11 cellular contexts compared by ENCODE assay signal in genomic region chr19:4580021-4580901, GRCh38. TPM values are rescaled to one million over a fixed set of nuclear protein-coding genes. Genes with fewer than 3 reads are reported as not detected.
DNase-seq lines count a peak whose midpoint lies in the region; ATAC-seq, FAIRE-seq and TF ChIP-seq lines count a peak whose summit lies in the region.
"Had no signal": no experiment of that assay in that cellular context is flagged by ENCODE, and none has a peak within 500 bp of the region (broad histone marks: within the 10 kb centered on the region; RNA-seq: fewer than 3 reads in every experiment).

No MANE protein-coding gene starts in this region.

- H2BK15ac ChIP-seq in mesendoderm (replicated peaks; ENCODE audit: low read depth): no peak overlapping the region

- peak overlapping the region; percentile 12 for H3K27ac ChIP-seq in left ventricle myocardium inferior (replicated peaks)
- H3K27ac ChIP-seq in mesendoderm (ENCODE audit: low read depth, low read length): no peak overlapping the region
- peak overlapping the region; percentile 38 for H3K27ac ChIP-seq in vagina

- peaks cover 34% of the 10 kb centered on the region for H3K4me1 ChIP-seq in left ventricle myocardium inferior
- H3K4me1 ChIP-seq in mesendoderm (ENCODE audit: control insufficient read depth, low read depth, low read length): peaks cover 3% of the 10 kb centered on the region
- H3K4me1 ChIP-seq in vagina: peaks cover 23% of the 10 kb centered on the region

- ATAC-seq in Right ventricle myocardium superior (ENCODE audit: poor library complexity): no peak

- H3K4ac ChIP-seq in mesendoderm (ENCODE audit: low read depth, low read length): no peak overlapping the region

- H2BK120ac ChIP-seq in mesendoderm (ENCODE audit: low read depth, low read length): no peak overlapping the region

- no peaks in the 10 kb centered on the region for H3K79me1 ChIP-seq in mesendoderm (ENCODE audit: low read length)

- H2BK5ac ChIP-seq in mesendoderm (ENCODE audit: low read length): no peak overlapping the region

- peak overlapping the region; percentile 57 for H3K9ac ChIP-seq in mesendoderm (ENCODE audit: low read length)

- no peaks in the 10 kb centered on the region for H3K79me2 ChIP-seq in mesendoderm (ENCODE audit: control insufficient read depth, insufficient read depth, low read length)

- no peak for TF ChIP-seq CTCF in left ventricle myocardium inferior (IDR thresholded peaks at IDR 0.05; ENCODE audit: borderline replicate concordance)
- peak; percentile 29 for TF ChIP-seq CTCF in bronchial epithelial cell (IDR thresholded peaks at IDR 0.05; ENCODE audit: insufficient read depth, low read length, severe bottlenecking)
- TF ChIP-seq CTCF in vagina (IDR thresholded peaks at IDR 0.05): no peak

- H3K18ac ChIP-seq in mesendoderm (ENCODE audit: low read length): peak overlapping the region; percentile 54

- H4K5ac ChIP-seq in mesendoderm (ENCODE audit: low read length): no peak overlapping the region

- H2AK5ac ChIP-seq in mesendoderm (ENCODE audit: low read length): no peak overlapping the region

- intact Hi-C loops in left ventricle myocardium inferior (cut with micrococcal nuclease) (no loop called here), Right ventricle myocardium superior (cut with DNase I) (no loop called here), vagina (cut with DNase I) (no loop called here)

- no peak for FAIRE-seq in bronchial epithelial cell (lab: Jason Lieb, UNC)
- FAIRE-seq: islet of Langerhans had no signal

- peak overlapping the region; percentile 61 for H3K4me3 ChIP-seq in left ventricle myocardium inferior
- no peak overlapping the region for H3K4me3 ChIP-seq in bronchial epithelial cell (ENCODE audit: low read depth, low read length)
- H3K4me3 ChIP-seq in mesendoderm (ENCODE audit: low read length): no peak overlapping the region
- H3K4me3 ChIP-seq in vagina: peak overlapping the region; percentile 42 to 45

- H3K36me3 ChIP-seq in left ventricle myocardium inferior: no peaks in the 10 kb centered on the region
- no peaks in the 10 kb centered on the region for H3K36me3 ChIP-seq in bronchial epithelial cell (ENCODE audit: control insufficient read depth, insufficient read depth, low read length)
- no peaks in the 10 kb centered on the region for H3K36me3 ChIP-seq in mesendoderm (ENCODE audit: control insufficient read depth, insufficient read depth, low read length)
- no peaks in the 10 kb centered on the region for H3K36me3 ChIP-seq in vagina

- no peak for TF ChIP-seq POLR2A in vagina (IDR thresholded peaks at IDR 0.05)

- H3K9me3 ChIP-seq in left ventricle myocardium inferior (replicated peaks) (no peaks in the 10 kb centered on the region), vagina (no peaks in the 10 kb centered on the region)

- WGBS in mesendoderm (ENCODE audit: extremely low coverage, insufficient coverage, low lambda C conversion rate): no CpG with 5 or more reads among the region's 50 CpGs

- DNase-seq in left ventricle myocardium inferior (no peak), Right ventricle myocardium superior (no peak), bronchial epithelial cell (ENCODE audit: low read depth) (no peak), mesendoderm (no peak), vagina (ENCODE audit: extremely low spot score in 2 of 2) (no peak), NCI-H2107 treated with DMSO at 0.1 percent for 48 hours (lab: John Stamatoyannopoulos, UW; ENCODE audit: unreplicated experiment) (no peak)
- DNase-seq in stimulated activated CD4-positive, alpha-beta T cell treated with anti-CD3 and anti-CD28 coated beads, Interleukin-1b, Interleukin-23, amount 100 ng/mL, for 48 hours: no peak
- no peak for DNase-seq in stimulated activated CD4-positive, alpha-beta T cell treated with anti-CD3 and anti-CD28 coated beads, Interleukin-15, amount 100 ng/mL, for 24 hours
- DNase-seq: NCI-H2081 treated with DMSO at 0.1 percent for 48 hours, retina had no signal

- peak overlapping the region; percentile 82 for H3K56ac ChIP-seq in mesendoderm (ENCODE audit: low read length)

- no peak overlapping the region for H3K23ac ChIP-seq in mesendoderm (ENCODE audit: low read length)

- H3K27me3 ChIP-seq in left ventricle myocardium inferior (ENCODE audit: low read depth): peaks cover 81% of the 10 kb centered on the region
- H3K27me3 ChIP-seq in bronchial epithelial cell (ENCODE audit: control insufficient read depth, insufficient read depth, low read length): peaks cover 34% of the 10 kb centered on the region
- H3K27me3 ChIP-seq in mesendoderm (ENCODE audit: insufficient read depth, low read length, poor library complexity): no peaks in the 10 kb centered on the region
- no peaks in the 10 kb centered on the region for H3K27me3 ChIP-seq in vagina

- H4K8ac ChIP-seq in mesendoderm (ENCODE audit: low read depth, low read length): no peak overlapping the region

- peak overlapping the region; percentile 42 for H3K4me2 ChIP-seq in mesendoderm (ENCODE audit: low read length)

RNA-seq across cellular contexts. Expression of gene SEMA6B, which starts 20.8 kb away (rescaled TPM):
- total RNA-seq in left ventricle myocardium inferior: 7.2 TPM
- 15.0 TPM for total RNA-seq in Right ventricle myocardium superior
- under 0.01 TPM in 1 of 2 replicates, not detected in the other for total RNA-seq in bronchial epithelial cell
- polyA plus RNA-seq in mesendoderm (2013, experiment 1 of 2): 6.6 TPM
- polyA plus RNA-seq in mesendoderm (2013, experiment 2 of 2): 6.7 TPM
- total RNA-seq in vagina: 8.3 TPM

RNA-seq across cellular contexts. Expression of gene LRG1, which starts 40.4 kb away (rescaled TPM):
- total RNA-seq in left ventricle myocardium inferior (0.41 TPM), Right ventricle myocardium superior (0.22 TPM), bronchial epithelial cell (0.38 and 1.1 TPM in 2 replicates), vagina (6.9 TPM)
- 0.59 TPM for polyA plus RNA-seq in mesendoderm (2013, experiment 1 of 2)
- 0.42 TPM for polyA plus RNA-seq in mesendoderm (2013, experiment 2 of 2)

RNA-seq across cellular contexts. Expression of gene PLIN5, which starts 45.2 kb away (rescaled TPM):
- total RNA-seq in left ventricle myocardium inferior (73.5 TPM), Right ventricle myocardium superior (64.6 TPM), bronchial epithelial cell (under 0.01 TPM in 1 of 2 replicates, not detected in the other), vagina (8.8 TPM)
- 0.14 TPM for polyA plus RNA-seq in mesendoderm (2013, experiment 1 of 2)
- polyA plus RNA-seq in mesendoderm (2013, experiment 2 of 2): 0.24 TPM

RNA-seq across cellular contexts. Expression of gene TNFAIP8L1, which starts 59.1 kb away (rescaled TPM):
- 4.2 TPM for total RNA-seq in left ventricle myocardium inferior
- 4.6 TPM for total RNA-seq in Right ventricle myocardium superior
- 0.51 and 0.53 TPM in 2 replicates for total RNA-seq in bronchial epithelial cell
- 5.3 TPM for polyA plus RNA-seq in mesendoderm (2013, experiment 1 of 2)
- polyA plus RNA-seq in mesendoderm (2013, experiment 2 of 2): 5.1 TPM
- total RNA-seq in vagina: 13.0 TPM

Comparison
In these comparisons a context has a peak if more than half of its experiments do, and no peak if none do; other contexts are left out.
1. H3K4me3 ChIP-seq: peak in left ventricle myocardium inferior (single experiment) and vagina (2 of 2); none in bronchial epithelial cell (single experiment) and mesendoderm (single experiment).